ENCODE assay signal across 1 cellular context in the genomic region with DNA sequence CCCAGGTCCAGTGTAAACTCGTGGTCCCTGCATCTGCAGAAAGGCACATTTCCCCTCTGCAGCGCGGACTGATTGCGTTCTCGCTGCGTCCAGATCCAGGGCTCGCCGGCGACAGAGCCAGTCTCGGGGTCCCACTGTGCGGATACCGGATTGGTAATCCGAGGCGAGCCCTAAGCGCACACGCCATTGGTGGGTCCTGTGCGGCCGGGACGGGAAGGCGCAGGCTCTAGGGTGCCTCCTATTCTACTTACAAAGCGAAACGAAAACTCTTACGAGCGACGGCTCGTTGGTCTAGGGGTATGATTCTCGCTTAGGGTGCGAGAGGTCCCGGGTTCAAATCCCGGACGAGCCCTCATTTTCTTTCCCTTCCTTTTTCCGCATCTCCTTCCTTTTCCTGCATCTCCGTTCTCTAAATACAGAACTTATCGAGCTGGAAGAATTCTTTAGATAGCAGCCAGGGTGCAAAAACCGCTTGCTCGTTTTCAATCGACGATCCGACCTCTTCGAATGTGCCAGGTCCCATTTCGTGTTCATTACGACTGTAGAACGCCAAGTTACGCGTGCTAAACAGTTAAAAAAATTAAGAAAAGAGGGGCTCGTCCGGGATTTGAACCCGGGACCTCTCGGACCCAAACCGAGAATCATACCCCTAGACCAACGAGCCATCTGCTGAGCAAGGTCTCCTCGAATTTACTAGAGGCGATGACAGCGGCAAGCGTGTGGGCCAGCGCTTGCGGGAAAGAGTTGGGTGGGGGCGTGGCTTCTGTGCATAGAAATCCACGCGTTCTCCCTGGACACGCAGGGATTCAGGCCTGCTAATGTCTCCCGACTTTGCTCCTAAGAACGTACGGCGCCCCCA.
TF ChIP-seq lines count a peak whose summit lies in the region.

No MANE protein-coding gene starts in this region.

TF ChIP-seq in GM12878, 131 proteins besides CTCF, POLR2A, EP300 and RAD21 (continued from another document):
- TF ChIP-seq BCLAF1 (IDR thresholded peaks at IDR 0.05): no peak
- no peak for TF ChIP-seq CHD1 (IDR thresholded peaks at IDR 0.05; ENCODE audit: low read depth, low read length)
- TF ChIP-seq, protein P1, sequence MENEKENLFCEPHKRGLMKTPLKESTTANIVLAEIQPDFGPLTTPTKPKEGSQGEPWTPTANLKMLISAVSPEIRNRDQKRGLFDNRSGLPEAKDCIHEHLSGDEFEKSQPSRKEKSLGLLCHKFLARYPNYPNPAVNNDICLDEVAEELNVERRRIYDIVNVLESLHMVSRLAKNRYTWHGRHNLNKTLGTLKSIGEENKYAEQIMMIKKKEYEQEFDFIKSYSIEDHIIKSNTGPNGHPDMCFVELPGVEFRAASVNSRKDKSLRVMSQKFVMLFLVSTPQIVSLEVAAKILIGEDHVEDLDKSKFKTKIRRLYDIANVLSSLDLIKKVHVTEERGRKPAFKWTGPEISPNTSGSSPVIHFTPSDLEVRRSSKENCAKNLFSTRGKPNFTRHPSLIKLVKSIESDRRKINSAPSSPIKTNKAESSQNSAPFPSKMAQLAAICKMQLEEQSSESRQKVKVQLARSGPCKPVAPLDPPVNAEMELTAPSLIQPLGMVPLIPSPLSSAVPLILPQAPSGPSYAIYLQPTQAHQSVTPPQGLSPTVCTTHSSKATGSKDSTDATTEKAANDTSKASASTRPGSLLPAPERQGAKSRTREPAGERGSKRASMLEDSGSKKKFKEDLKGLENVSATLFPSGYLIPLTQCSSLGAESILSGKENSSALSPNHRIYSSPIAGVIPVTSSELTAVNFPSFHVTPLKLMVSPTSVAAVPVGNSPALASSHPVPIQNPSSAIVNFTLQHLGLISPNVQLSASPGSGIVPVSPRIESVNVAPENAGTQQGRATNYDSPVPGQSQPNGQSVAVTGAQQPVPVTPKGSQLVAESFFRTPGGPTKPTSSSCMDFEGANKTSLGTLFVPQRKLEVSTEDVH (IDR thresholded peaks at IDR 0.05; ENCODE audit: low read depth, partially characterized antibody): peak; percentile 74
- TF ChIP-seq, protein P2, sequence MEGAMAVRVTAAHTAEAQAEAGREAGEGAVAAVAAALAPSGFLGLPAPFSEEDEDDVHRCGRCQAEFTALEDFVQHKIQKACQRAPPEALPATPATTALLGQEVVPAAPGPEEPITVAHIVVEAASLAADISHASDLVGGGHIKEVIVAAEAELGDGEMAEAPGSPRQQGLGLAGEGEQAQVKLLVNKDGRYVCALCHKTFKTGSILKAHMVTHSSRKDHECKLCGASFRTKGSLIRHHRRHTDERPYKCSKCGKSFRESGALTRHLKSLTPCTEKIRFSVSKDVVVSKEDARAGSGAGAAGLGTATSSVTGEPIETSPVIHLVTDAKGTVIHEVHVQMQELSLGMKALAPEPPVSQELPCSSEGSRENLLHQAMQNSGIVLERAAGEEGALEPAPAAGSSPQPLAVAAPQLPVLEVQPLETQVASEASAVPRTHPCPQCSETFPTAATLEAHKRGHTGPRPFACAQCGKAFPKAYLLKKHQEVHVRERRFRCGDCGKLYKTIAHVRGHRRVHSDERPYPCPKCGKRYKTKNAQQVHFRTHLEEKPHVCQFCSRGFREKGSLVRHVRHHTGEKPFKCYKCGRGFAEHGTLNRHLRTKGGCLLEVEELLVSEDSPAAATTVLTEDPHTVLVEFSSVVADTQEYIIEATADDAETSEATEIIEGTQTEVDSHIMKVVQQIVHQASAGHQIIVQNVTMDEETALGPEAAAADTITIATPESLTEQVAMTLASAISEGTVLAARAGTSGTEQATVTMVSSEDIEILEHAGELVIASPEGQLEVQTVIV (IDR thresholded peaks at IDR 0.05; ENCODE audit: borderline replicate concordance, partially characterized antibody): no peak
- TF ChIP-seq KDM1A (IDR thresholded peaks at IDR 0.05; ENCODE audit: borderline replicate concordance): no peak
